1 cellular context compared by ENCODE assay signal in genomic region chr17:47970725-47971511, GRCh38.
TF ChIP-seq lines count a peak whose summit lies in the region.

TSS of gene CDK5RAP3 (plus strand) at chr17:47971113. CDS start at chr17:47971147, 34 bp downstream.

TF ChIP-seq in K562, 482 proteins besides CTCF, POLR2A, EP300 and RAD21 (continued from another document):
- TF ChIP-seq CREB1 (IDR thresholded peaks at IDR 0.05) (peak; percentile 88), CREB1 (CRISPR knock-in tag; IDR thresholded peaks at IDR 0.05) (peak; percentile 78; the same call in 1 of the 2 replicates), OTX1 (CRISPR knock-in tag; IDR thresholded peaks at IDR 0.05) (0 out of 2 replicates have a peak, but pooled peaks have one; percentile 20), FOXP4 (CRISPR knock-in tag; IDR thresholded peaks at IDR 0.05; ENCODE audit: borderline replicate concordance) (peak; percentile 87; the same call in 1 of the 2 replicates), FOXK2 (conservative IDR thresholded peaks at IDR 0.05 in 1 of 2, IDR thresholded peaks at IDR 0.05 in 1 of 2; ENCODE audit: low read depth in 2 of 2) (peak; percentile 49 to 58; a peak in 2 of 4 replicates), SIRT6 (IDR thresholded peaks at IDR 0.05; ENCODE audit: low read depth, low read length) (no peak), TCFL5 (CRISPR knock-in tag; conservative IDR thresholded peaks at IDR 0.05) (no peak), CTBP1 (IDR thresholded peaks at IDR 0.05; ENCODE audit: borderline replicate concordance) (peak; percentile 86), YY1 (IDR thresholded peaks at IDR 0.05; ENCODE audit: borderline replicate concordance in 1 of 3, control insufficient read depth in 1 of 3, extremely low read depth in 1 of 3, insufficient read depth in 3 of 3, insufficient read length in 1 of 3, insufficient replicate concordance in 2 of 3, low read depth in 1 of 3, low read length in 2 of 3) (peak in 1 of 3 experiments; percentile 79), GABPB1 (CRISPR knock-in tag; IDR thresholded peaks at IDR 0.05) (peak; percentile 86), ZNF609 (CRISPR knock-in tag; IDR thresholded peaks at IDR 0.05; ENCODE audit: borderline replicate concordance) (peak; percentile 81; the same call in 1 of the 2 replicates), ZBTB11 (CRISPR knock-in tag; IDR thresholded peaks at IDR 0.05) (peak in 2 of 3 experiments; percentile 28 to 78; a peak in 3 of 6 replicates), VEZF1 (CRISPR knock-in tag; IDR thresholded peaks at IDR 0.05) (peak; percentile 96), EP400 (IDR thresholded peaks at IDR 0.05) (peak; percentile 98), NFYB (IDR thresholded peaks at IDR 0.05; ENCODE audit: extremely low read depth, insufficient read length) (peak; percentile 85), ASH1L (IDR thresholded peaks at IDR 0.05; ENCODE audit: borderline replicate concordance, low read depth, partially characterized antibody) (peak; percentile 76), ZNF507 (tag; conservative IDR thresholded peaks at IDR 0.05) (no peak), TOE1 (IDR thresholded peaks at IDR 0.05; ENCODE audit: borderline replicate concordance) (peak; percentile 84; the same call in 1 of the 2 replicates), TOE1 (CRISPR knock-in tag; IDR thresholded peaks at IDR 0.05; ENCODE audit: borderline replicate concordance, low read depth) (no peak; the same call in 1 of the 2 replicates), RERE (CRISPR knock-in tag; IDR thresholded peaks at IDR 0.05; ENCODE audit: borderline replicate concordance) (0 out of 2 replicates have a peak, but pooled peaks have one; percentile 64), MYC (IDR thresholded peaks at IDR 0.05; ENCODE audit: low read depth, low read length) (peak; percentile 89), MYC (CRISPR knock-in tag; IDR thresholded peaks at IDR 0.05; ENCODE audit: borderline replicate concordance, low read depth) (peak; percentile 79), ATF1 (CRISPR knock-in tag; IDR thresholded peaks at IDR 0.05) (0 out of 2 replicates have a peak, but pooled peaks have one; percentile 37), ATF1 (tag; IDR thresholded peaks at IDR 0.05) (peak; percentile 88), DMBX1 (CRISPR knock-in tag; IDR thresholded peaks at IDR 0.05; ENCODE audit: borderline replicate concordance) (0 out of 2 replicates have a peak, but pooled peaks have one; percentile 52), FOS (IDR thresholded peaks at IDR 0.05; ENCODE audit: extremely low read depth, insufficient read length) (peak; percentile 85), SRSF9 (IDR thresholded peaks at IDR 0.05; ENCODE audit: borderline replicate concordance, low read depth, low read length) (no peak), TSC22D4 (tag; IDR thresholded peaks at IDR 0.05) (no peak), SIN3B (IDR thresholded peaks at IDR 0.05; ENCODE audit: low read depth) (peak; percentile 73; the same call in 1 of the 2 replicates), ZNF197 (CRISPR knock-in tag; IDR thresholded peaks at IDR 0.05; ENCODE audit: low read depth) (no peak), CXXC5 (CRISPR knock-in tag; IDR thresholded peaks at IDR 0.05) (peak; percentile 77), SMARCA4 (IDR thresholded peaks at IDR 0.05) (no peak), MLX (CRISPR knock-in tag; conservative IDR thresholded peaks at IDR 0.05) (peak in 1 of 2 experiments; percentile 91; a peak in 2 of 4 replicates), ZBTB17 (CRISPR knock-in tag; IDR thresholded peaks at IDR 0.05) (peak; percentile 73; the same call in 1 of the 2 replicates), XRCC5 (IDR thresholded peaks at IDR 0.05; ENCODE audit: low read depth, low read length) (peak; percentile 89)
